1 cellular context compared by ENCODE assay signal in the genomic region with DNA sequence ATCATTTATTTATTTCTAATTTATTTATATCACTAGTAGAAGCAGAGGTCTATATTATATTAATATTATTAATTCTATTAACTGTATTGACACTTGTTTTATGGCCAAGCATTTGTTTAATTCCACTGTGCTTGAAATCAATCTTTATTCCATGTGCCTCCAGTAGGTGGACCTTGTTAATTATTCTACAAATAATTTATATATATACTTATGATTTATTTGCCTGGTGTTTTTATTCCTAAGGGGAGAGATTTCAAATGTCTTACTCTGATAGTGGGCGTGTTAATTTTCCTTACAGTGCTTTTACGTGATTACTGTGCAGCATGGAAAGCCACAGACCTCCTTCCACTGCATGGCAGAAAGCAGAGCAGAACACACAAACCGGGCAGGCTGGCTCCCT.
TF ChIP-seq lines count a peak whose summit lies in the region.

No MANE protein-coding gene starts in this region.

TF ChIP-seq in IMR-90, 13 proteins besides CTCF, POLR2A, EP300 and RAD21:
- TF ChIP-seq RCOR1 (IDR thresholded peaks at IDR 0.05; ENCODE audit: insufficient replicate concordance, low read length) (no peak), RFX5 (IDR thresholded peaks at IDR 0.05; ENCODE audit: low read depth, low read length) (no peak), MXI1 (IDR thresholded peaks at IDR 0.05; ENCODE audit: borderline replicate concordance, low read depth, low read length) (no peak), MAZ (IDR thresholded peaks at IDR 0.05; ENCODE audit: borderline replicate concordance, low read depth, low read length) (no peak), BHLHE40 (IDR thresholded peaks at IDR 0.05; ENCODE audit: low read depth, low read length) (no peak), MAFK (IDR thresholded peaks at IDR 0.05; ENCODE audit: low read depth, low read length) (no peak), FOS (IDR thresholded peaks at IDR 0.05; ENCODE audit: low read depth, low read length) (no peak), SMC3 (IDR thresholded peaks at IDR 0.05; ENCODE audit: low read depth, low read length) (no peak), CHD1 (IDR thresholded peaks at IDR 0.05; ENCODE audit: low read depth, low read length) (no peak), NFE2L2 (IDR thresholded peaks at IDR 0.05; ENCODE audit: low read depth, low read length) (no peak), CEBPB (IDR thresholded peaks at IDR 0.05; ENCODE audit: low read depth, low read length) (no peak)
- TF ChIP-seq, protein P1, sequence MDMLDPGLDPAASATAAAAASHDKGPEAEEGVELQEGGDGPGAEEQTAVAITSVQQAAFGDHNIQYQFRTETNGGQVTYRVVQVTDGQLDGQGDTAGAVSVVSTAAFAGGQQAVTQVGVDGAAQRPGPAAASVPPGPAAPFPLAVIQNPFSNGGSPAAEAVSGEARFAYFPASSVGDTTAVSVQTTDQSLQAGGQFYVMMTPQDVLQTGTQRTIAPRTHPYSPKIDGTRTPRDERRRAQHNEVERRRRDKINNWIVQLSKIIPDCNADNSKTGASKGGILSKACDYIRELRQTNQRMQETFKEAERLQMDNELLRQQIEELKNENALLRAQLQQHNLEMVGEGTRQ (IDR thresholded peaks at IDR 0.05; ENCODE audit: low read depth, low read length), result no peak
- TF ChIP-seq, protein P2, sequence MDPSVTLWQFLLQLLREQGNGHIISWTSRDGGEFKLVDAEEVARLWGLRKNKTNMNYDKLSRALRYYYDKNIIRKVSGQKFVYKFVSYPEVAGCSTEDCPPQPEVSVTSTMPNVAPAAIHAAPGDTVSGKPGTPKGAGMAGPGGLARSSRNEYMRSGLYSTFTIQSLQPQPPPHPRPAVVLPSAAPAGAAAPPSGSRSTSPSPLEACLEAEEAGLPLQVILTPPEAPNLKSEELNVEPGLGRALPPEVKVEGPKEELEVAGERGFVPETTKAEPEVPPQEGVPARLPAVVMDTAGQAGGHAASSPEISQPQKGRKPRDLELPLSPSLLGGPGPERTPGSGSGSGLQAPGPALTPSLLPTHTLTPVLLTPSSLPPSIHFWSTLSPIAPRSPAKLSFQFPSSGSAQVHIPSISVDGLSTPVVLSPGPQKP (IDR thresholded peaks at IDR 0.05; ENCODE audit: borderline replicate concordance, low read depth, low read length), result no peak
